10 cellular contexts compared by ENCODE assay signal in the genomic region with DNA sequence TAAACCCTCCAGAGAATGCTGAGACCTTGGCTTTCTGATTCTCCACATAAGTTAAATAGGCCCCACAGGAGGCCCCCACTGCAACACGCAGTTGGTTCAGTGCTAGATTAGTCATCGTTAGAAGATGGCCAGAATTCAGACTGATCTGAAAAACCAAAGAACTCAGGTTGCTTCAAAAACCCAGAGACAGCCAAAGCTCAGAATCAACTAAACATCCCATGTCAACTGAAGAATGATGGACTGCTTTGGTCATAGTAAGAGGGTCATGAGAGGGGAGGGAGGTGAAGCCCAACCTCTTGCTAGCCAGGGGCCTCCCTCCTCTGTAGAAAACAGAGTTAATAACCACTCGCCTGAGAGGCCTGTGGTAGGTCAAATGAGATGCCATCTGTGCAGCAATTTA.
DNase-seq lines count a peak whose midpoint lies in the region; ATAC-seq and TF ChIP-seq lines count a peak whose summit lies in the region.
"Had no signal": no experiment of that assay in that cellular context is flagged by ENCODE, and none has a peak within 500 bp of the region (broad histone marks: within the 10 kb centered on the region; RNA-seq: fewer than 3 reads in every experiment).

No MANE protein-coding gene starts in this region.

- H3K4me1 Mint-ChIP-seq in activated T-cell treated with anti-CD3 and anti-CD28 coated beads, Interleukin-2, amount 50 U/mL, for 72 hours (ENCODE audit: low read depth), result peaks cover 79% of the 10 kb centered on the region
- H3K4me1 Mint-ChIP-seq in stimulated activated naive B cell treated with anti-CD40 and anti-IgM and Interleukin-4, amounts not matched to agents 10 μg/mL and 1 μg/mL and 100 μg/mL, for 72 hours, result peaks cover 44 to 77% of the 10 kb centered on the region in 2 donors

- H3K9me3 Mint-ChIP-seq in activated T-cell treated with anti-CD3 and anti-CD28 coated beads, Interleukin-2, amount 50 U/mL, for 72 hours, result no peaks in the 10 kb centered on the region
- H3K9me3 Mint-ChIP-seq in stimulated activated naive B cell treated with anti-CD40 and anti-IgM and Interleukin-4, amounts not matched to agents 10 μg/mL and 1 μg/mL and 100 μg/mL, for 72 hours, result no peaks in the 10 kb centered on the region
- H3K9me3 Mint-ChIP-seq: CD14-positive monocyte had no signal

- H3K27me3 Mint-ChIP-seq in activated T-cell treated with anti-CD3 and anti-CD28 coated beads, Interleukin-2, amount 50 U/mL, for 72 hours (ENCODE audit: low read depth), result no peaks in the 10 kb centered on the region
- no peaks in the 10 kb centered on the region for H3K27me3 Mint-ChIP-seq in stimulated activated naive B cell treated with anti-CD40 and anti-IgM and Interleukin-4, amounts not matched to agents 10 μg/mL and 1 μg/mL and 100 μg/mL, for 72 hours

- H3K4me1 ChIP-seq in thyroid gland, result peaks cover 38 to 54% of the 10 kb centered on the region in 2 donors

- no peak overlapping the region for H3K27ac ChIP-seq in thyroid gland

- H3K4me3 ChIP-seq in choroid plexus epithelial cell (ENCODE audit: low read depth, low read length) (no peak overlapping the region), thyroid gland (replicated peaks in 1 of 3) (no peak overlapping the region)

- H3K36me3 Mint-ChIP-seq in activated T-cell treated with anti-CD3 and anti-CD28 coated beads, Interleukin-2, amount 50 U/mL, for 72 hours (ENCODE audit: insufficient read depth in 2 of 2), result no peaks in the 10 kb centered on the region
- H3K36me3 Mint-ChIP-seq in stimulated activated naive B cell treated with anti-CD40 and anti-IgM and Interleukin-4, amounts not matched to agents 10 μg/mL and 1 μg/mL and 100 μg/mL, for 72 hours, result peaks cover 0 to 9% of the 10 kb centered on the region in 2 donors

- no peak for TF ChIP-seq POLR2A in thyroid gland (IDR thresholded peaks at IDR 0.05)

- no peaks in the 10 kb centered on the region for H3K9me3 ChIP-seq in thyroid gland

- peak overlapping the region; percentile 16 to 23 for H3K4me3 Mint-ChIP-seq in activated T-cell treated with anti-CD3 and anti-CD28 coated beads, Interleukin-2, amount 50 U/mL, for 72 hours
- H3K4me3 Mint-ChIP-seq in stimulated activated naive B cell treated with anti-CD40 and anti-IgM and Interleukin-4, amounts not matched to agents 10 μg/mL and 1 μg/mL and 100 μg/mL, for 72 hours, result no peak overlapping the region
- H3K4me3 Mint-ChIP-seq: CD14-positive monocyte had no signal

- ATAC-seq in activated T-cell treated with anti-CD3 and anti-CD28 coated beads, Interleukin-2, amount 50 U/mL, for 72 hours (replicated peaks in 1 of 2), result peak; percentile 70 to 73
- ATAC-seq in stimulated activated naive B cell treated with anti-CD40 and anti-IgM and Interleukin-4, amounts not matched to agents 10 μg/mL and 1 μg/mL and 100 μg/mL, for 72 hours (replicated peaks), result peak in 1 of 2 donors; percentile 19

- intact Hi-C loops in thyroid gland (cut with DNase I), result no loop called here

- DNase-seq in activated T-cell treated with anti-CD3 and anti-CD28 coated beads, Interleukin-2, amount 50 U/mL, for 72 hours, result peak; percentile 9 to 25
- no peak for DNase-seq in activated T-cell treated with anti-CD3 and anti-CD28 coated beads, Interleukin-2, amount 50 U/mL, for 48 hours
- DNase-seq in NCI-H2227 treated with DMSO at 0.1 percent for 48 hours (lab: John Stamatoyannopoulos, UW) (peak; percentile 64), choroid plexus epithelial cell (ENCODE audit: low read depth) (peak; percentile 83), thyroid gland (no peak), amniotic stem cell (lab: John Stamatoyannopoulos, UW) (no peak)
- no peak for DNase-seq in stimulated activated naive B cell treated with anti-CD40 and anti-IgM and Interleukin-4, amounts not matched to agents 10 μg/mL and 1 μg/mL and 100 μg/mL, for 72 hours
- DNase-seq in activated effector memory CD4-positive, alpha-beta T cell treated with Interleukin-2 at 50 U/mL for 16 hours, result no peak
- DNase-seq: effector CD8-positive, alpha-beta T cell had no signal

- WGBS in thyroid gland, 2 donors, result 80 to 81% methylated on average over 3 of the region's 3 CpGs

- H3K27me3 ChIP-seq in thyroid gland, result no peaks in the 10 kb centered on the region

- TF ChIP-seq CTCF in choroid plexus epithelial cell (conservative IDR thresholded peaks at IDR 0.05; ENCODE audit: low read depth, low read length) (no peak), thyroid gland (IDR thresholded peaks at IDR 0.05) (no peak)

- no peaks in the 10 kb centered on the region for H3K36me3 ChIP-seq in thyroid gland

- H3K27ac Mint-ChIP-seq in activated T-cell treated with anti-CD3 and anti-CD28 coated beads, Interleukin-2, amount 50 U/mL, for 72 hours, result peak overlapping the region; percentile 77
- H3K27ac Mint-ChIP-seq in stimulated activated naive B cell treated with anti-CD40 and anti-IgM and Interleukin-4, amounts not matched to agents 10 μg/mL and 1 μg/mL and 100 μg/mL, for 72 hours, result peak overlapping the region; percentile 71

Comparison
In these comparisons a context has a peak if more than half of its experiments do, and no peak if none do; other contexts are left out.
1. DNase-seq: peak in activated T-cell treated with anti-CD3 and anti-CD28 coated beads, Interleukin-2, amount 50 U/mL, for 72 hours (2 of 2), NCI-H2227 treated with DMSO at 0.1 percent for 48 hours (single experiment) and choroid plexus epithelial cell (single experiment); none in activated T-cell treated with anti-CD3 and anti-CD28 coated beads, Interleukin-2, amount 50 U/mL, for 48 hours (0 of 2), stimulated activated naive B cell treated with anti-CD40 and anti-IgM and Interleukin-4, amounts not matched to agents 10 μg/mL and 1 μg/mL and 100 μg/mL, for 72 hours (single experiment), thyroid gland (0 of 2), amniotic stem cell (single experiment) and activated effector memory CD4-positive, alpha-beta T cell treated with Interleukin-2 at 50 U/mL for 16 hours (single experiment).
2. H3K4me3 Mint-ChIP-seq: peak in activated T-cell treated with anti-CD3 and anti-CD28 coated beads, Interleukin-2, amount 50 U/mL, for 72 hours (2 of 2); none in stimulated activated naive B cell treated with anti-CD40 and anti-IgM and Interleukin-4, amounts not matched to agents 10 μg/mL and 1 μg/mL and 100 μg/mL, for 72 hours (0 of 2).